ENCODE assay signal across 1 cellular context in genomic region chr12:130839770-130840355, GRCh38.
TF ChIP-seq lines count a peak whose summit lies in the region.

No MANE protein-coding gene starts in this region.

TF ChIP-seq in K562, 482 proteins besides CTCF, POLR2A, EP300 and RAD21 (continued from another document):
- TF ChIP-seq CUX1 (CRISPR knock-in tag; IDR thresholded peaks at IDR 0.05) (no peak), DEAF1 (CRISPR knock-in tag; IDR thresholded peaks at IDR 0.05) (no peak), NBN (IDR thresholded peaks at IDR 0.05; ENCODE audit: low read depth) (no peak), TFAM (CRISPR knock-in tag; conservative IDR thresholded peaks at IDR 0.05) (no peak), ERF (CRISPR knock-in tag; IDR thresholded peaks at IDR 0.05) (no peak), ZNF639 (CRISPR knock-in tag; conservative IDR thresholded peaks at IDR 0.05 in 1 of 2, IDR thresholded peaks at IDR 0.05 in 1 of 2) (no peak), CEBPB (tag; IDR thresholded peaks at IDR 0.05) (no peak), CTBP1 (IDR thresholded peaks at IDR 0.05; ENCODE audit: borderline replicate concordance) (peak; percentile 11; the same call in 1 of the 2 replicates), ZBTB12 (CRISPR knock-in tag; IDR thresholded peaks at IDR 0.05) (no peak), ELF1 (tag; IDR thresholded peaks at IDR 0.05) (0 out of 2 replicates have a peak, but pooled peaks have one; percentile 10), ZNF217 (CRISPR knock-in tag; IDR thresholded peaks at IDR 0.05) (no peak), ZNF75A (CRISPR knock-in tag; IDR thresholded peaks at IDR 0.05) (no peak), ZNF41 (CRISPR knock-in tag; conservative IDR thresholded peaks at IDR 0.05) (no peak), JUNB (CRISPR knock-in tag; conservative IDR thresholded peaks at IDR 0.05) (no peak), DMBX1 (CRISPR knock-in tag; IDR thresholded peaks at IDR 0.05; ENCODE audit: borderline replicate concordance) (no peak), NFIX (CRISPR knock-in tag; IDR thresholded peaks at IDR 0.05; ENCODE audit: low read depth) (no peak), TAF1 (IDR thresholded peaks at IDR 0.05; ENCODE audit: control insufficient read depth, extremely low read depth, insufficient read depth, low read length, severe bottlenecking) (no peak), TEAD4 (IDR thresholded peaks at IDR 0.05; ENCODE audit: low read length) (no peak), TEAD4 (CRISPR knock-in tag; IDR thresholded peaks at IDR 0.05; ENCODE audit: borderline replicate concordance) (no peak), MXD1 (CRISPR knock-in tag; IDR thresholded peaks at IDR 0.05; ENCODE audit: borderline replicate concordance, poor library complexity, severe bottlenecking) (no peak), TEAD2 (tag; IDR thresholded peaks at IDR 0.05) (no peak), NELFE (IDR thresholded peaks at IDR 0.05; ENCODE audit: insufficient read depth, insufficient read length) (no peak), NCOA2 (IDR thresholded peaks at IDR 0.05; ENCODE audit: partially characterized antibody in 2 of 2) (no peak), ZC3H8 (IDR thresholded peaks at IDR 0.05) (no peak), NRF1 (conservative IDR thresholded peaks at IDR 0.05 in 1 of 2, IDR thresholded peaks at IDR 0.05 in 1 of 2) (0 out of 4 replicates have a peak, but pooled peaks of 1 of the 2 experiments have one; percentile 8), NR0B1 (IDR thresholded peaks at IDR 0.05; ENCODE audit: partially characterized antibody) (no peak), TCF7 (IDR thresholded peaks at IDR 0.05; ENCODE audit: borderline replicate concordance) (no peak), FOXM1 (IDR thresholded peaks at IDR 0.05; ENCODE audit: low read depth) (no peak), FOXM1 (CRISPR knock-in tag; IDR thresholded peaks at IDR 0.05; ENCODE audit: low read depth) (no peak), ZBTB2 (IDR thresholded peaks at IDR 0.05) (no peak), ZNF57 (CRISPR knock-in tag; IDR thresholded peaks at IDR 0.05) (no peak), U2AF1 (optimal IDR thresholded peaks at IDR 0.05; ENCODE audit: low read depth, low read length) (no peak), CBFA2T2 (conservative IDR thresholded peaks at IDR 0.05) (no peak), GTF2E2 (tag; IDR thresholded peaks at IDR 0.05) (no peak), RNF2 (IDR thresholded peaks at IDR 0.05) (no peak), NCOA1 (IDR thresholded peaks at IDR 0.05; ENCODE audit: low read depth) (0 out of 2 replicates have a peak, but pooled peaks have one; percentile 4), SIRT6 (IDR thresholded peaks at IDR 0.05; ENCODE audit: low read depth, low read length) (no peak)
TF ChIP-seq in K562: peak in this region for 16.
